ENCODE assay signal across 2 cellular contexts in the genomic region with DNA sequence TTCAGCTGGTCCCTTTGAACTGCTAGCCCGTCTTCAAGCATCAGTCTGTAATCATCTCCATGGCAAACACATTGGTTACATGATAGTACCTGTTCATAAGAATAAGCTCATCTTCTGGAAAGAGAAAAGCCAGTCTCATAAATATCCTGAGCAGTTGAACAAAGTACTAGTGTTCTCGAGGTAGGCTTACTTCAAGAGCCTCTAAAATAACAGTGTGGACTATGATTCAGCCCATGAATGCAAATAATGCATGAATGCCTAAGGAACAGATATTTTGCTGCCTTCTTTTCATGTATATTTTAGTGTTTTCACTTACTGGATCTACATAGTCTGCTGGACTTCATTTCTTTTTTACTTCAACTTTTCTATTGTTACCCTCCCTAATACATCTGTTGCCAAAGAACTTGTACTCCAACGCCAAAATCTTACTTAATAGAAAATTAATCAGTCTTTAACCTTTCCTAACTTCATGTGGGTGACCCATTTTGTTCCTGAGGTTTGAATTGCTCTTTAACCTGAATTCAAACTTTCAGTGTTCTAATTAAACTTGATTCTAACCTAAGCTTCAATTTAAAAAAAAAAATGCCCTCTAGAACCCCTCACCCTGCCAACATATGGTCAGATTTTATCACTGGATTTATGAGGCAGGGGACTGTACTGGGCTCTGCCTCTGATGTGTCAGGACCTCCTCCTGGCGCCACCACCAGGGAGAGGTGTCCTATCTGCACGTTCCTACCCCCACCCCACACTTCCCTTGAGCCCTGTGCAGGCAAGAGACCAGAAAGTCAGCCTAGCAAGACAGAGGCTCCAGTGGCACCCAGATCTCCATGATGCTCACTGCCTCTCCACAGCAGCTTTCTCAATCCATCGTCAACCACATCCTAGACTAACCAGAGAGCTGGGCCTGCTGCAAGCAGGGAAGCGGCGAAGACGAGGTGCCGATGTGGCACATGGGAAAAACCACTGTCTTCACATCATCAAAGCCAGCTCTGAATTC.
TF ChIP-seq lines count a peak whose summit lies in the region.

No MANE protein-coding gene starts in this region.

TF ChIP-seq in GM23338, 12 proteins besides CTCF, POLR2A, EP300 and RAD21:
- TF ChIP-seq, protein P1, sequence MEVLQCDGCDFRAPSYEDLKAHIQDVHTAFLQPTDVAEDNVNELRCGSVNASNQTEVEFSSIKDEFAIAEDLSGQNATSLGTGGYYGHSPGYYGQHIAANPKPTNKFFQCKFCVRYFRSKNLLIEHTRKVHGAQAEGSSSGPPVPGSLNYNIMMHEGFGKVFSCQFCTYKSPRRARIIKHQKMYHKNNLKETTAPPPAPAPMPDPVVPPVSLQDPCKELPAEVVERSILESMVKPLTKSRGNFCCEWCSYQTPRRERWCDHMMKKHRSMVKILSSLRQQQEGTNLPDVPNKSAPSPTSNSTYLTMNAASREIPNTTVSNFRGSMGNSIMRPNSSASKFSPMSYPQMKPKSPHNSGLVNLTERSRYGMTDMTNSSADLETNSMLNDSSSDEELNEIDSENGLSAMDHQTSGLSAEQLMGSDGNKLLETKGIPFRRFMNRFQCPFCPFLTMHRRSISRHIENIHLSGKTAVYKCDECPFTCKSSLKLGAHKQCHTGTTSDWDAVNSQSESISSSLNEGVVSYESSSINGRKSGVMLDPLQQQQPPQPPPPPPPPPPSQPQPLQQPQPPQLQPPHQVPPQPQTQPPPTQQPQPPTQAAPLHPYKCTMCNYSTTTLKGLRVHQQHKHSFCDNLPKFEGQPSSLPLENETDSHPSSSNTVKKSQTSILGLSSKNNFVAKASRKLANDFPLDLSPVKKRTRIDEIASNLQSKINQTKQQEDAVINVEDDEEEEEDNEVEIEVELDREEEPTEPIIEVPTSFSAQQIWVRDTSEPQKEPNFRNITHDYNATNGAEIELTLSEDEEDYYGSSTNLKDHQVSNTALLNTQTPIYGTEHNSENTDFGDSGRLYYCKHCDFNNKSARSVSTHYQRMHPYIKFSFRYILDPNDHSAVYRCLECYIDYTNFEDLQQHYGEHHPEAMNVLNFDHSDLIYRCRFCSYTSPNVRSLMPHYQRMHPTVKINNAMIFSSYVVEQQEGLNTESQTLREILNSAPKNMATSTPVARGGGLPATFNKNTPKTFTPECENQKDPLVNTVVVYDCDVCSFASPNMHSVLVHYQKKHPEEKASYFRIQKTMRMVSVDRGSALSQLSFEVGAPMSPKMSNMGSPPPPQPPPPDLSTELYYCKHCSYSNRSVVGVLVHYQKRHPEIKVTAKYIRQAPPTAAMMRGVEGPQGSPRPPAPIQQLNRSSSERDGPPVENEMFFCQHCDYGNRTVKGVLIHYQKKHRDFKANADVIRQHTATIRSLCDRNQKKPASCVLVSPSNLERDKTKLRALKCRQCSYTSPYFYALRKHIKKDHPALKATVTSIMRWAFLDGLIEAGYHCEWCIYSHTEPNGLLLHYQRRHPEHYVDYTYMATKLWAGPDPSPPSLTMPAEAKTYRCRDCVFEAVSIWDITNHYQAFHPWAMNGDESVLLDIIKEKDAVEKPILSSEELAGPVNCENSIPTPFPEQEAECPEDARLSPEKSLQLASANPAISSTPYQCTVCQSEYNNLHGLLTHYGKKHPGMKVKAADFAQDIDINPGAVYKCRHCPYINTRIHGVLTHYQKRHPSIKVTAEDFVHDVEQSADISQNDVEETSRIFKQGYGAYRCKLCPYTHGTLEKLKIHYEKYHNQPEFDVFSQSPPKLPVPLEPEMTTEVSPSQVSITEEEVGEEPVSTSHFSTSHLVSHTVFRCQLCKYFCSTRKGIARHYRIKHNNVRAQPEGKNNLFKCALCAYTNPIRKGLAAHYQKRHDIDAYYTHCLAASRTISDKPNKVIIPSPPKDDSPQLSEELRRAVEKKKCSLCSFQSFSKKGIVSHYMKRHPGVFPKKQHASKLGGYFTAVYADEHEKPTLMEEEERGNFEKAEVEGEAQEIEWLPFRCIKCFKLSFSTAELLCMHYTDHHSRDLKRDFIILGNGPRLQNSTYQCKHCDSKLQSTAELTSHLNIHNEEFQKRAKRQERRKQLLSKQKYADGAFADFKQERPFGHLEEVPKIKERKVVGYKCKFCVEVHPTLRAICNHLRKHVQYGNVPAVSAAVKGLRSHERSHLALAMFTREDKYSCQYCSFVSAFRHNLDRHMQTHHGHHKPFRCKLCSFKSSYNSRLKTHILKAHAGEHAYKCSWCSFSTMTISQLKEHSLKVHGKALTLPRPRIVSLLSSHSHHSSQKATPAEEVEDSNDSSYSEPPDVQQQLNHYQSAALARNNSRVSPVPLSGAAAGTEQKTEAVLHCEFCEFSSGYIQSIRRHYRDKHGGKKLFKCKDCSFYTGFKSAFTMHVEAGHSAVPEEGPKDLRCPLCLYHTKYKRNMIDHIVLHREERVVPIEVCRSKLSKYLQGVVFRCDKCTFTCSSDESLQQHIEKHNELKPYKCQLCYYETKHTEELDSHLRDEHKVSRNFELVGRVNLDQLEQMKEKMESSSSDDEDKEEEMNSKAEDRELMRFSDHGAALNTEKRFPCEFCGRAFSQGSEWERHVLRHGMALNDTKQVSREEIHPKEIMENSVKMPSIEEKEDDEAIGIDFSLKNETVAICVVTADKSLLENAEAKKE (CRISPR knock-in tag; IDR thresholded peaks at IDR 0.05), result no peak
- no peak for TF ChIP-seq STAT1 (IDR thresholded peaks at IDR 0.05; ENCODE audit: unreplicated experiment)
- no peak for TF ChIP-seq ZNF114 (CRISPR knock-in tag; IDR thresholded peaks at IDR 0.05)
- TF ChIP-seq JUNB (IDR thresholded peaks at IDR 0.05; ENCODE audit: unreplicated experiment), result no peak

TF ChIP-seq in K562, 482 proteins besides CTCF, POLR2A, EP300 and RAD21:
- TF ChIP-seq, protein P2, sequence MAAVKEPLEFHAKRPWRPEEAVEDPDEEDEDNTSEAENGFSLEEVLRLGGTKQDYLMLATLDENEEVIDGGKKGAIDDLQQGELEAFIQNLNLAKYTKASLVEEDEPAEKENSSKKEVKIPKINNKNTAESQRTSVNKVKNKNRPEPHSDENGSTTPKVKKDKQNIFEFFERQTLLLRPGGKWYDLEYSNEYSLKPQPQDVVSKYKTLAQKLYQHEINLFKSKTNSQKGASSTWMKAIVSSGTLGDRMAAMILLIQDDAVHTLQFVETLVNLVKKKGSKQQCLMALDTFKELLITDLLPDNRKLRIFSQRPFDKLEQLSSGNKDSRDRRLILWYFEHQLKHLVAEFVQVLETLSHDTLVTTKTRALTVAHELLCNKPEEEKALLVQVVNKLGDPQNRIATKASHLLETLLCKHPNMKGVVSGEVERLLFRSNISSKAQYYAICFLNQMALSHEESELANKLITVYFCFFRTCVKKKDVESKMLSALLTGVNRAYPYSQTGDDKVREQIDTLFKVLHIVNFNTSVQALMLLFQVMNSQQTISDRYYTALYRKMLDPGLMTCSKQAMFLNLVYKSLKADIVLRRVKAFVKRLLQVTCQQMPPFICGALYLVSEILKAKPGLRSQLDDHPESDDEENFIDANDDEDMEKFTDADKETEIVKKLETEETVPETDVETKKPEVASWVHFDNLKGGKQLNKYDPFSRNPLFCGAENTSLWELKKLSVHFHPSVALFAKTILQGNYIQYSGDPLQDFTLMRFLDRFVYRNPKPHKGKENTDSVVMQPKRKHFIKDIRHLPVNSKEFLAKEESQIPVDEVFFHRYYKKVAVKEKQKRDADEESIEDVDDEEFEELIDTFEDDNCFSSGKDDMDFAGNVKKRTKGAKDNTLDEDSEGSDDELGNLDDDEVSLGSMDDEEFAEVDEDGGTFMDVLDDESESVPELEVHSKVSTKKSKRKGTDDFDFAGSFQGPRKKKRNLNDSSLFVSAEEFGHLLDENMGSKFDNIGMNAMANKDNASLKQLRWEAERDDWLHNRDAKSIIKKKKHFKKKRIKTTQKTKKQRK (IDR thresholded peaks at IDR 0.05; ENCODE audit: borderline replicate concordance, low read depth, low read length), result no peak
- TF ChIP-seq ADNP (tag; IDR thresholded peaks at IDR 0.05) (no peak), PHTF2 (CRISPR knock-in tag; IDR thresholded peaks at IDR 0.05) (no peak), DACH1 (IDR thresholded peaks at IDR 0.05; ENCODE audit: partially characterized antibody) (no peak), SETDB1 (IDR thresholded peaks at IDR 0.05; ENCODE audit: low read length) (no peak), SMAD4 (CRISPR knock-in tag; conservative IDR thresholded peaks at IDR 0.05) (no peak), MIER1 (IDR thresholded peaks at IDR 0.05; ENCODE audit: low read depth) (no peak), ZNF347 (CRISPR knock-in tag; IDR thresholded peaks at IDR 0.05; ENCODE audit: low read depth) (no peak), SP1 (CRISPR knock-in tag; IDR thresholded peaks at IDR 0.05) (no peak), KLF10 (CRISPR knock-in tag; IDR thresholded peaks at IDR 0.05) (no peak), PML (IDR thresholded peaks at IDR 0.05; ENCODE audit: low read length) (no peak), SRSF9 (IDR thresholded peaks at IDR 0.05; ENCODE audit: borderline replicate concordance, low read depth, low read length) (no peak)
- TF ChIP-seq, protein P3, sequence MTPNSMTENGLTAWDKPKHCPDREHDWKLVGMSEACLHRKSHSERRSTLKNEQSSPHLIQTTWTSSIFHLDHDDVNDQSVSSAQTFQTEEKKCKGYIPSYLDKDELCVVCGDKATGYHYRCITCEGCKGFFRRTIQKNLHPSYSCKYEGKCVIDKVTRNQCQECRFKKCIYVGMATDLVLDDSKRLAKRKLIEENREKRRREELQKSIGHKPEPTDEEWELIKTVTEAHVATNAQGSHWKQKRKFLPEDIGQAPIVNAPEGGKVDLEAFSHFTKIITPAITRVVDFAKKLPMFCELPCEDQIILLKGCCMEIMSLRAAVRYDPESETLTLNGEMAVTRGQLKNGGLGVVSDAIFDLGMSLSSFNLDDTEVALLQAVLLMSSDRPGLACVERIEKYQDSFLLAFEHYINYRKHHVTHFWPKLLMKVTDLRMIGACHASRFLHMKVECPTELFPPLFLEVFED (CRISPR knock-in tag; conservative IDR thresholded peaks at IDR 0.05), result no peak
